In the genomic region with DNA sequence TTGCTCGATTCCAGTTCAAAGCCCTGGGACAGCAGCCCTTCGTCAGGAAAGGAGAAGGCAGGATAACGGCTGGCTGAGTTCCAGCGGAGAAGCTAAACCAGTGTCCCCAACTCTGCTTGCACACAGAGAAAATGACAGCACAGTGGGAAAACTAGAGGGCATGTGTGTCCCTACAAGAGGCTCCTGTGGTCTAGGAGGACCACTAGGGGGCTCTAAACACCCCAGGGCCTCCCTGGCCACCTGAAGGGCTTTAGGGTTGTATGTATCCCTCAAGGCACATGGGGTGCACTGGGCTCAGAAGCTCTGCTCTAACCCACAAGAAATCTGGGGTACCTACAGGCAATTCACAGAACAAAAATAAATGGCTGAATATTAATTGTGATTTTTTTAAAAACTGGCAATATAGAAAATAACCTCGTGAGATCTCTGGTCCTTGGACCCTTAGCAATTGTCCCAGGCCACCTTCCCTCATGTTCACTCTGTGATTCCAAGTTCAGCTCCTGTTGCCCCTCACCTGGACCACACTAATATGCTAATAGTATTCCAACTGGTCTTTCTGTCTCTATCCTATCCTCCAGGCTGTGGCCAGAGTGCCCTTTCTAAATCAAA, we compare ENCODE assay signal across 9 cellular contexts. TPM values are rescaled to one million over a fixed set of nuclear protein-coding genes. Genes with fewer than 3 reads are reported as not detected.
DNase-seq lines count a peak whose midpoint lies in the region; ATAC-seq, FAIRE-seq and TF ChIP-seq lines count a peak whose summit lies in the region.
"Had no signal": no experiment of that assay in that cellular context is flagged by ENCODE, and none has a peak within 500 bp of the region (broad histone marks: within the 10 kb centered on the region; RNA-seq: fewer than 3 reads in every experiment).

No MANE protein-coding gene starts in this region.

- no CpG with 5 or more reads among the region's 5 CpGs for WGBS in mesendoderm (ENCODE audit: extremely low coverage, insufficient coverage, low lambda C conversion rate)

- no peaks in the 10 kb centered on the region for H3K79me2 ChIP-seq in mesendoderm (ENCODE audit: control insufficient read depth, insufficient read depth, low read length)

- no peak overlapping the region for H3K4me2 ChIP-seq in mesendoderm (ENCODE audit: low read length)

- H3K4me1 ChIP-seq in mesendoderm (ENCODE audit: control insufficient read depth, low read depth, low read length) = no peaks in the 10 kb centered on the region

- no peak overlapping the region for H3K4ac ChIP-seq in mesendoderm (ENCODE audit: low read depth, low read length)

- H3K56ac ChIP-seq in mesendoderm (ENCODE audit: low read length) = no peak overlapping the region

- H3K27ac ChIP-seq in RWPE1 (no peak overlapping the region), coronary artery (no peak overlapping the region), mesendoderm (ENCODE audit: low read depth, low read length) (no peak overlapping the region)

- no peak overlapping the region for H2BK120ac ChIP-seq in mesendoderm (ENCODE audit: low read depth, low read length)

- H2BK15ac ChIP-seq in mesendoderm (replicated peaks; ENCODE audit: low read depth) = no peak overlapping the region

- H4K8ac ChIP-seq in mesendoderm (ENCODE audit: low read depth, low read length) = no peak overlapping the region

- H3K36me3 ChIP-seq in H7 (replicated peaks; ENCODE audit: control insufficient read depth, insufficient read depth, low read length) = peaks cover 27% of the 10 kb centered on the region
- peaks cover 7% of the 10 kb centered on the region for H3K36me3 ChIP-seq in mesendoderm (ENCODE audit: control insufficient read depth, insufficient read depth, low read length)

- FAIRE-seq in RCC 7860 (lab: Jason Lieb, UNC) = no peak
- FAIRE-seq: A204.1 had no signal

- H3K27me3 ChIP-seq in H7 (ENCODE audit: control insufficient read depth, insufficient read depth, low read length) = no peaks in the 10 kb centered on the region
- H3K27me3 ChIP-seq in mesendoderm (ENCODE audit: insufficient read depth, low read length, poor library complexity) = no peaks in the 10 kb centered on the region

- no peaks in the 10 kb centered on the region for H3K79me1 ChIP-seq in mesendoderm (ENCODE audit: low read length)

- TF ChIP-seq CTCF in RWPE1 (conservative IDR thresholded peaks at IDR 0.05; ENCODE audit: low read depth) (peak; percentile 51), coronary artery (IDR thresholded peaks at IDR 0.05) (peak; percentile 34)

- no peak for ATAC-seq in HG03097 (IDR thresholded peaks at IDR 0.05; ENCODE audit: low FRiP score, unreplicated experiment)

- no peak overlapping the region for H3K4me3 ChIP-seq in H7 (ENCODE audit: insufficient read depth, low read depth, low read length)
- H3K4me3 ChIP-seq in coronary artery = no peak overlapping the region
- no peak overlapping the region for H3K4me3 ChIP-seq in mesendoderm (ENCODE audit: low read length)

- no peak overlapping the region for H2AK5ac ChIP-seq in mesendoderm (ENCODE audit: low read length)

- no peak overlapping the region for H3K18ac ChIP-seq in mesendoderm (ENCODE audit: low read length)

- H3K9ac ChIP-seq in mesendoderm (ENCODE audit: low read length) = no peak overlapping the region

- no peak overlapping the region for H4K5ac ChIP-seq in mesendoderm (ENCODE audit: low read length)

- DNase-seq in DMS 273 (lab: John Stamatoyannopoulos, UW; ENCODE audit: unreplicated experiment) (peak; percentile 63), DMS 273 treated with DMSO at 0.1 percent for 48 hours (lab: John Stamatoyannopoulos, UW) (no peak), H7 (peak; percentile 75), RWPE1 (ENCODE audit: low spot score) (peak; percentile 41), coronary artery (ENCODE audit: low spot score) (no peak), mesendoderm (peak; percentile 76), RCC 7860 (ENCODE audit: low spot score) (no peak)

- POLR2A ChIA-PET in RWPE1 (lab: Yijun Ruan, JAX; ENCODE audit: low non-redundant PET) = no interaction called here

- H3K23ac ChIP-seq in mesendoderm (ENCODE audit: low read length) = no peak overlapping the region

- no peak overlapping the region for H2BK5ac ChIP-seq in mesendoderm (ENCODE audit: low read length)

- CTCF ChIA-PET in RWPE1 (lab: Yijun Ruan, JAX) = no interaction called here

RNA-seq across cellular contexts. Expression of a gene that starts 17.5 kb away (rescaled TPM):
- total RNA-seq in H7 (2014; rRNA removed; shearing (Covaris generic)) = 25.7 and 34.1 TPM in 2 replicates
- 21.3 TPM for polyA plus RNA-seq in mesendoderm (2013, experiment 1 of 2)
- polyA plus RNA-seq in mesendoderm (2013, experiment 2 of 2) = 21.5 TPM

Comparison
In these comparisons a context has a peak if more than half of its experiments do, and no peak if none do; other contexts are left out.
1. DNase-seq: peak in DMS 273 (single experiment), H7 (single experiment), RWPE1 (single experiment) and mesendoderm (single experiment); none in DMS 273 treated with DMSO at 0.1 percent for 48 hours (single experiment), coronary artery (single experiment) and RCC 7860 (single experiment).